Comparison of ENCODE assay signal across 27 cellular contexts in genomic region chr5:137609122-137609521, GRCh38.
DNase-seq lines count a peak whose midpoint lies in the region; ATAC-seq and TF ChIP-seq lines count a peak whose summit lies in the region.
"Had no signal": no experiment of that assay in that cellular context is flagged by ENCODE, and none has a peak within 500 bp of the region (broad histone marks: within the 10 kb centered on the region; RNA-seq: fewer than 3 reads in every experiment).

No MANE protein-coding gene starts in this region.

- peak; percentile 44; the same call in 1 of the 3 replicates for ATAC-seq in RWPE2 (ENCODE audit: low read depth)
- no peak for ATAC-seq in GM18870 (IDR thresholded peaks at IDR 0.05; ENCODE audit: unreplicated experiment)
- no peak for ATAC-seq in aorta (ENCODE audit: low FRiP score)
- ATAC-seq in activated T-helper 17 cell treated with anti-CD3 and anti-CD28 coated beads, Interleukin-2, amount 50 U/mL, for 72 hours (replicated peaks), result no peak
- ATAC-seq in HG03565 (IDR thresholded peaks at IDR 0.05; ENCODE audit: unreplicated experiment), result no peak
- ATAC-seq: activated CD4-positive, CD25-positive, alpha-beta regulatory T cell treated with anti-CD3 and anti-CD28 coated beads, Interleukin-2, amount 50 U/mL, for 24 hours; body of pancreas; gastroesophageal sphincter; left ventricle myocardium superior; naive thymus-derived CD8-positive, alpha-beta T cell; stimulated activated memory B cell treated with anti-CD40 and anti-IgM and Interleukin-4, amounts not matched to agents 10 μg/mL and 1 μg/mL and 100 μg/mL, for 72 hours had no signal

- TF ChIP-seq CTCF in RWPE2 (IDR thresholded peaks at IDR 0.05; ENCODE audit: poor library complexity, severe bottlenecking), result no peak
- TF ChIP-seq CTCF in fibroblast of villous mesenchyme (IDR thresholded peaks at IDR 0.05; ENCODE audit: insufficient read depth, low read depth, low read length), result no peak

- H3K36me3 ChIP-seq in RWPE2 (ENCODE audit: low read depth) (no peaks in the 10 kb centered on the region), aorta (ENCODE audit: control insufficient read depth in 1 of 2, insufficient read depth in 2 of 2, low read length in 1 of 2) (no peaks in the 10 kb centered on the region)
- H3K36me3 ChIP-seq: gastroesophageal sphincter had no signal

- intact Hi-C loops in aorta (cut with DNase I), result no loop called here

- H3K9me3 ChIP-seq in RWPE2 (ENCODE audit: severe bottlenecking) (no peaks in the 10 kb centered on the region), aorta (ENCODE audit: control insufficient read depth, low read length) (no peaks in the 10 kb centered on the region)
- H3K9me3 ChIP-seq: body of pancreas, gastroesophageal sphincter had no signal

- H3K4me3 ChIP-seq in RWPE2 (ENCODE audit: severe bottlenecking) (no peak overlapping the region), fibroblast of villous mesenchyme (ENCODE audit: low read depth, low read length) (no peak overlapping the region), aorta (ENCODE audit: low read length in 2 of 2) (no peak overlapping the region)
- H3K4me3 ChIP-seq: body of pancreas, gastroesophageal sphincter had no signal

- H3K27ac ChIP-seq in RWPE2 (ENCODE audit: poor library complexity, severe bottlenecking), result no peak overlapping the region
- no peak overlapping the region for H3K27ac ChIP-seq in aorta (ENCODE audit: low read depth in 1 of 2, low read length in 2 of 2)
- H3K27ac ChIP-seq: body of pancreas, C4-2B, gastroesophageal sphincter had no signal

- H3K4me1 ChIP-seq in RWPE2 (ENCODE audit: insufficient read depth, poor library complexity, severe bottlenecking), result no peaks in the 10 kb centered on the region
- H3K4me1 ChIP-seq in aorta (ENCODE audit: control insufficient read depth in 1 of 2, insufficient read depth in 2 of 2, low read length in 2 of 2), result no peaks in the 10 kb centered on the region
- H3K4me1 ChIP-seq: body of pancreas, gastroesophageal sphincter had no signal

- no peaks in the 10 kb centered on the region for H3K36me3 Mint-ChIP-seq in activated T-helper 17 cell treated with anti-CD3 and anti-CD28 coated beads, Interleukin-2, amount 50 U/mL, for 72 hours (ENCODE audit: low read depth)
- H3K36me3 Mint-ChIP-seq: activated CD4-positive, alpha-beta memory T cell treated with anti-CD3 and anti-CD28 coated beads for 36 hours; activated naive CD8-positive, alpha-beta T cell treated with anti-CD3 and anti-CD28 coated beads, Interleukin-2, amount 10 ng/mL, durations not matched to agents 7 days and 5 days; mesothelial cell of epicardium; naive thymus-derived CD8-positive, alpha-beta T cell; stimulated activated memory B cell treated with anti-CD40 and anti-IgM and Interleukin-4, amounts not matched to agents 10 μg/mL and 1 μg/mL and 100 μg/mL, for 72 hours had no signal

- H3K9me3 Mint-ChIP-seq in activated T-helper 17 cell treated with anti-CD3 and anti-CD28 coated beads, Interleukin-2, amount 50 U/mL, for 72 hours, result no peaks in the 10 kb centered on the region
- H3K9me3 Mint-ChIP-seq: activated CD4-positive, alpha-beta memory T cell treated with anti-CD3 and anti-CD28 coated beads for 36 hours; activated naive CD8-positive, alpha-beta T cell treated with anti-CD3 and anti-CD28 coated beads, Interleukin-2, amount 10 ng/mL, durations not matched to agents 7 days and 5 days; mesothelial cell of epicardium; naive thymus-derived CD8-positive, alpha-beta T cell; stimulated activated memory B cell treated with anti-CD40 and anti-IgM and Interleukin-4, amounts not matched to agents 10 μg/mL and 1 μg/mL and 100 μg/mL, for 72 hours had no signal

- H3K4me3 Mint-ChIP-seq in activated T-helper 17 cell treated with anti-CD3 and anti-CD28 coated beads, Interleukin-2, amount 50 U/mL, for 72 hours, result no peak overlapping the region
- H3K4me3 Mint-ChIP-seq: activated CD4-positive, alpha-beta memory T cell treated with anti-CD3 and anti-CD28 coated beads for 36 hours; activated naive CD8-positive, alpha-beta T cell treated with anti-CD3 and anti-CD28 coated beads, Interleukin-2, amount 10 ng/mL, durations not matched to agents 7 days and 5 days; mesothelial cell of epicardium; naive thymus-derived CD8-positive, alpha-beta T cell; stimulated activated memory B cell treated with anti-CD40 and anti-IgM and Interleukin-4, amounts not matched to agents 10 μg/mL and 1 μg/mL and 100 μg/mL, for 72 hours had no signal

- DNase-seq in A172 (ENCODE audit: low spot score) (peak; percentile 34), GM04503 (ENCODE audit: low read depth) (peak; percentile 65), RWPE2 (ENCODE audit: low spot score) (no peak), fibroblast of villous mesenchyme (ENCODE audit: low read depth) (peak; percentile 19), aorta (no peak)
- DNase-seq: activated CD4-positive, alpha-beta memory T cell treated with anti-CD3 and anti-CD28 coated beads for 36 hours; activated effector memory CD4-positive, alpha-beta T cell treated with Interleukin-2 at 50 U/mL for 16 hours; activated naive CD8-positive, alpha-beta T cell treated with anti-CD3 and anti-CD28 coated beads, Interleukin-2, amount 10 ng/mL, durations not matched to agents 7 days and 5 days; body of pancreas; effector CD4-positive, alpha-beta T cell; islet precursor cell; Karpas-422; left ventricle myocardium superior; naive thymus-derived CD8-positive, alpha-beta T cell; NCI-H1105 treated with DMSO at 0.1 percent for 48 hours; NCI-H2029; NCI-H774; occipital lobe; stimulated activated CD4-positive, alpha-beta T cell treated with anti-CD3 and anti-CD28 coated beads, Interleukin-4, amount 100 ng/mL, for 1 hour had no signal

- H3K4me1 Mint-ChIP-seq in activated T-helper 17 cell treated with anti-CD3 and anti-CD28 coated beads, Interleukin-2, amount 50 U/mL, for 72 hours, result no peaks in the 10 kb centered on the region
- H3K4me1 Mint-ChIP-seq: mesothelial cell of epicardium; stimulated activated memory B cell treated with anti-CD40 and anti-IgM and Interleukin-4, amounts not matched to agents 10 μg/mL and 1 μg/mL and 100 μg/mL, for 72 hours had no signal

- H3K27ac Mint-ChIP-seq in activated T-helper 17 cell treated with anti-CD3 and anti-CD28 coated beads, Interleukin-2, amount 50 U/mL, for 72 hours, result no peak overlapping the region
- H3K27ac Mint-ChIP-seq: activated CD4-positive, alpha-beta memory T cell treated with anti-CD3 and anti-CD28 coated beads for 36 hours; activated naive CD8-positive, alpha-beta T cell treated with anti-CD3 and anti-CD28 coated beads, Interleukin-2, amount 10 ng/mL, durations not matched to agents 7 days and 5 days; mesothelial cell of epicardium; stimulated activated memory B cell treated with anti-CD40 and anti-IgM and Interleukin-4, amounts not matched to agents 10 μg/mL and 1 μg/mL and 100 μg/mL, for 72 hours had no signal

- peaks cover 6% of the 10 kb centered on the region for H3K27me3 ChIP-seq in RWPE2 (ENCODE audit: insufficient read depth, poor library complexity, severe bottlenecking)
- H3K27me3 ChIP-seq in aorta (ENCODE audit: control insufficient read depth in 1 of 2, insufficient read depth in 2 of 2, low read length in 1 of 2), result no peaks in the 10 kb centered on the region
- H3K27me3 ChIP-seq: body of pancreas had no signal

- peaks cover 25% of the 10 kb centered on the region for H3K27me3 Mint-ChIP-seq in activated T-helper 17 cell treated with anti-CD3 and anti-CD28 coated beads, Interleukin-2, amount 50 U/mL, for 72 hours

- WGBS in aorta, 2 donors, result 89 to 92% methylated on average over 2 of the region's 2 CpGs

Comparison
In these comparisons a context has a peak if more than half of its experiments do, and no peak if none do; other contexts are left out.
1. DNase-seq: peak in A172 (single experiment), GM04503 (single experiment) and fibroblast of villous mesenchyme (single experiment); none in RWPE2 (single experiment) and aorta (0 of 2).